8 cellular contexts compared by ENCODE assay signal in the genomic region with DNA sequence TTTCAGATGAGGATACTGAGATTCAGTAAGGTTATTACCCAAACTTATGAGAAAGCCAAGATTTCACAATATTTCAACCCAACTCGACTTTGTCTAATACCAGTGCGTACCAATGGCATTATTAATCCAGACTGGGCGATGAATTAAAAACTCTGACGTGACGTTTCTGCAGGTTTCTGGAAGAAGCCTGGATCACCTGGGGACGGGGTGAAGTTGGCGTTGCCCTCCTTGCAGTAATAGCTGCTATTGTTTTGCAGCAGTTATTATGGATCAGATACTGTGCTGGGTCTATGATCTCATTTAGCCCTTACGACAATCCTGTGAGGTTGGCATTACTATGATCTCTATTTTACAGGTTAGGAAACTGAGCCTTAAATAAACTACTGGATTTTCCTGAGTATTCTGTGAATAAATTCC. TPM values are rescaled to one million over a fixed set of nuclear protein-coding genes. Genes with fewer than 3 reads are reported as not detected.
DNase-seq lines count a peak whose midpoint lies in the region; ATAC-seq and TF ChIP-seq lines count a peak whose summit lies in the region.

No MANE protein-coding gene starts in this region.

- H3K27ac ChIP-seq in VCaP (peak overlapping the region; percentile 94), psoas muscle (peak overlapping the region; percentile 89)

- no peak for TF ChIP-seq CTCF in GM12875 (IDR thresholded peaks at IDR 0.05; ENCODE audit: borderline replicate concordance, insufficient read depth, low read depth, low read length)
- TF ChIP-seq CTCF in VCaP (conservative IDR thresholded peaks at IDR 0.05): no peak
- no peak for TF ChIP-seq CTCF in psoas muscle (IDR thresholded peaks at IDR 0.05)

- WGBS in psoas muscle, 3 donors: 2 to 8% (median 5%) methylated on average over 8 of the region's 8 CpGs

- DNase-seq in Right ventricle myocardium superior (no peak), psoas muscle (peak in 1 of 2 donors; percentile 51), activated gamma-delta T cell (lab: John Stamatoyannopoulos, UW) (no peak), NCI-H2081 treated with DMSO at 0.1 percent for 48 hours (lab: John Stamatoyannopoulos, UW) (no peak)

- H3K4me1 ChIP-seq in psoas muscle: peaks cover 30% of the 10 kb centered on the region

- intact Hi-C loops in Right ventricle myocardium superior (cut with DNase I) (no loop called here), psoas muscle (cut with DNase I) (no loop called here)

- no peaks in the 10 kb centered on the region for H3K27me3 ChIP-seq in psoas muscle (ENCODE audit: insufficient read depth in 3 of 3, low read length in 2 of 3)

- no peaks in the 10 kb centered on the region for H3K9me3 ChIP-seq in psoas muscle

- H3K4me3 ChIP-seq in GM12875 (ENCODE audit: low read depth, low read length) (peak overlapping the region; percentile 69), psoas muscle (peak overlapping the region; percentile 99)

- peaks cover 5 to 20% of the 10 kb centered on the region in 2 donors for H3K36me3 ChIP-seq in psoas muscle (ENCODE audit: insufficient read depth in 1 of 2, low read depth in 1 of 2)

- ATAC-seq in HG02678 (IDR thresholded peaks at IDR 0.05; ENCODE audit: unreplicated experiment): peak; percentile 5
- ATAC-seq in Right ventricle myocardium superior (ENCODE audit: poor library complexity): peak; percentile 21
- peak; percentile 2 to 42 (median 30) for ATAC-seq in psoas muscle
- no peak for ATAC-seq in HG03097 (IDR thresholded peaks at IDR 0.05; ENCODE audit: low FRiP score, unreplicated experiment)

RNA-seq across cellular contexts. Expression of a gene that starts 0.6 kb away (rescaled TPM):
- total RNA-seq in Right ventricle myocardium superior: 16.5 TPM
- 10 to 100 TPM; 27.4 to 33.3 (median 30.2) TPM for total RNA-seq in psoas muscle
- 10 to 100 TPM; 10.9 to 21.0 (median 11.6) TPM for polyA plus RNA-seq in psoas muscle

RNA-seq across cellular contexts. Expression of a gene that starts 44.5 kb away (rescaled TPM):
- total RNA-seq in Right ventricle myocardium superior (not detected), psoas muscle (not detected)
- polyA plus RNA-seq in psoas muscle: not detected
